ENCODE assay signal across 22 cellular contexts in genomic region chr12:14479004-14479403, GRCh38.
A peak's percentile ranks its signal among the peaks of the same experiment; 100 is the strongest.
DNase-seq lines count a peak whose midpoint lies in the region; ATAC-seq, FAIRE-seq and TF ChIP-seq lines count a peak whose summit lies in the region.
"Had no signal": no experiment of that assay in that cellular context is flagged by ENCODE, and none has a peak within 500 bp of the region (broad histone marks: within the 10 kb centered on the region; RNA-seq: fewer than 3 reads in every experiment).

No MANE protein-coding gene starts in this region.

- RAD21 ChIA-PET in GM12878 (lab: Charles Lee; ENCODE audit: unreplicated experiment) = no interaction called here

- no peak overlapping the region for H2AFZ ChIP-seq in GM12878 (ENCODE audit: control insufficient read depth, low read depth, low read length)

- no peak for TF ChIP-seq RAD21 in GM12878 (IDR thresholded peaks at IDR 0.05; ENCODE audit: insufficient read depth, low read depth, low read length)

- H3K36me3 ChIP-seq in GM12878 (ENCODE audit: control insufficient read depth in 2 of 2, insufficient read depth in 2 of 2, low read length in 1 of 2) = peaks cover 8 to 28% of the 10 kb centered on the region in 2 experiments

- TF ChIP-seq POLR2A in GM12878 (IDR thresholded peaks at IDR 0.05; ENCODE audit: low read depth, low read length) = no peak

- no peaks in the 10 kb centered on the region for H3K27me3 ChIP-seq in GM12878 (replicated peaks in 1 of 2; ENCODE audit: control insufficient read depth in 2 of 2, insufficient read depth in 2 of 2, low read length in 1 of 2)

- peak overlapping the region in 1 of 2 donors; percentile 24 for H3K4me3 Mint-ChIP-seq in activated T-cell treated with anti-CD3 and anti-CD28 coated beads, Interleukin-2, amount 50 U/mL, for 72 hours
- no peak overlapping the region for H3K4me3 Mint-ChIP-seq in stimulated activated naive CD8-positive, alpha-beta T cell treated with anti-CD3 and anti-CD28 coated beads, Interleukin-15, amount 100 ng/mL, for 72 hours
- H3K4me3 Mint-ChIP-seq: CD8-positive, alpha-beta T cell had no signal

- H3K9ac ChIP-seq in GM12878 (ENCODE audit: control insufficient read depth, insufficient read depth, low read length) = no peak overlapping the region

- H4K20me1 ChIP-seq in GM12878 (ENCODE audit: control insufficient read depth, insufficient read depth) = no peaks in the 10 kb centered on the region

- H3K79me2 ChIP-seq in GM12878 (ENCODE audit: control insufficient read depth, insufficient read depth, low read length) = no peaks in the 10 kb centered on the region

- ATAC-seq in activated CD4-positive, CD25-positive, alpha-beta regulatory T cell treated with anti-CD3 and anti-CD28 coated beads, Interleukin-2, amount 50 U/mL, for 24 hours = peak; percentile 67 to 90
- peak; percentile 85 to 92 for ATAC-seq in activated T-cell treated with anti-CD3 and anti-CD28 coated beads, Interleukin-2, amount 50 U/mL, for 72 hours (replicated peaks in 1 of 2)
- no peak for ATAC-seq in GM12878
- peak; percentile 58 for ATAC-seq in stimulated activated naive CD8-positive, alpha-beta T cell treated with anti-CD3 and anti-CD28 coated beads, Interleukin-15, amount 100 ng/mL, for 72 hours
- no peak for ATAC-seq in HG02798 (IDR thresholded peaks at IDR 0.05; ENCODE audit: poor library complexity, unreplicated experiment)
- ATAC-seq: CD8-positive, alpha-beta T cell; Right ventricle myocardium inferior had no signal

- intact Hi-C loops in GM12878 (cut with micrococcal nuclease; ENCODE audit: unreplicated experiment) = no loop called here

- CTCF ChIA-PET in GM12878 (lab: Yijun Ruan, JAX) = no interaction called here

- no peak for FAIRE-seq in GM12878 (lab: Jason Lieb, UNC)
- FAIRE-seq: GM12892, RCC 7860 had no signal

- peaks cover 41% of the 10 kb centered on the region for H3K4me1 Mint-ChIP-seq in activated T-cell treated with anti-CD3 and anti-CD28 coated beads, Interleukin-2, amount 50 U/mL, for 72 hours (ENCODE audit: low read depth)
- H3K4me1 Mint-ChIP-seq in stimulated activated naive CD8-positive, alpha-beta T cell treated with anti-CD3 and anti-CD28 coated beads, Interleukin-15, amount 100 ng/mL, for 72 hours = no peaks in the 10 kb centered on the region

- H3K4me1 ChIP-seq in GM12878 (ENCODE audit: control insufficient read depth, insufficient read depth, low read length) = no peaks in the 10 kb centered on the region

- BruUV-seq in GM12878 (replicated peaks; lab: Mats Ljungman, UMichigan) = no TSS peak

- in situ Hi-C loops in GM12878 (cut with MboI) = no loop called here

- no peak overlapping the region for H3K27ac ChIP-seq in GM12878 (ENCODE audit: control insufficient read depth, insufficient read depth)
- H3K27ac ChIP-seq: 22Rv1 had no signal

- no peaks in the 10 kb centered on the region for H3K27me3 Mint-ChIP-seq in activated T-cell treated with anti-CD3 and anti-CD28 coated beads, Interleukin-2, amount 50 U/mL, for 72 hours (ENCODE audit: low read depth)
- no peaks in the 10 kb centered on the region for H3K27me3 Mint-ChIP-seq in stimulated activated naive CD8-positive, alpha-beta T cell treated with anti-CD3 and anti-CD28 coated beads, Interleukin-15, amount 100 ng/mL, for 72 hours

- peaks cover under 1 to 6% of the 10 kb centered on the region in 2 donors for H3K9me3 Mint-ChIP-seq in activated T-cell treated with anti-CD3 and anti-CD28 coated beads, Interleukin-2, amount 50 U/mL, for 72 hours
- no peaks in the 10 kb centered on the region for H3K9me3 Mint-ChIP-seq in stimulated activated naive CD8-positive, alpha-beta T cell treated with anti-CD3 and anti-CD28 coated beads, Interleukin-15, amount 100 ng/mL, for 72 hours

- SMC1A ChIA-PET in GM12878 (lab: Charles Lee; ENCODE audit: uncharacterized antibody, unreplicated experiment) = interaction anchor here (0.5 kb wide), 1 partner anchor 166 kb away, joined by 3 read pairs; no protein-coding TSS in a partner anchor

- POLR2A ChIA-PET in GM12878 (lab: Charles Lee) = no interaction called here

- peak overlapping the region; percentile 84 for H3K27ac Mint-ChIP-seq in activated T-cell treated with anti-CD3 and anti-CD28 coated beads, Interleukin-2, amount 50 U/mL, for 72 hours
- no peak overlapping the region for H3K27ac Mint-ChIP-seq in stimulated activated naive CD8-positive, alpha-beta T cell treated with anti-CD3 and anti-CD28 coated beads, Interleukin-15, amount 100 ng/mL, for 72 hours

- no peak for TF ChIP-seq CTCF in GM12878 (IDR thresholded peaks at IDR 0.05 in 2 of 3, conservative IDR thresholded peaks at IDR 0.05 in 1 of 3; ENCODE audit: control insufficient read depth in 2 of 3, extremely low read depth in 1 of 3, insufficient read depth in 1 of 3, low read depth in 3 of 3, low read length in 3 of 3)

- H3K9me3 ChIP-seq in GM12878 (replicated peaks; ENCODE audit: control insufficient read depth, insufficient read depth, low read length) = peaks cover 11% of the 10 kb centered on the region

- no peak for DNase-seq in activated CD4-positive, CD25-positive, alpha-beta regulatory T cell treated with anti-CD3 and anti-CD28 coated beads, Interleukin-2, amount 50 U/mL, for 72 hours
- DNase-seq in activated T-cell treated with anti-CD3 and anti-CD28 coated beads, Interleukin-2, amount 50 U/mL, for 72 hours = no peak
- no peak for DNase-seq in activated T-cell treated with anti-CD3 and anti-CD28 coated beads for 4 hours
- no peak for DNase-seq in GM12878 (ENCODE audit: low read depth, low spot score)
- DNase-seq in stimulated activated naive CD8-positive, alpha-beta T cell treated with anti-CD3 and anti-CD28 coated beads, Interleukin-15, amount 100 ng/mL, for 72 hours = no peak
- no peak for DNase-seq in NCI-H1048 (lab: John Stamatoyannopoulos, UW)
- DNase-seq: C1 segment of cervical spinal cord; CD8-positive, alpha-beta T cell; DMS153; H7; Kasumi-1; NCI-H1417 treated with DMSO at 0.1 percent for 48 hours; NCI-H187; NCI-H446; NCI-H526; OCI-M1 had no signal

- no peak overlapping the region for H3K4me3 ChIP-seq in GM12878

- peaks cover 15 to 61% of the 10 kb centered on the region in 2 donors for H3K36me3 Mint-ChIP-seq in activated T-cell treated with anti-CD3 and anti-CD28 coated beads, Interleukin-2, amount 50 U/mL, for 72 hours (ENCODE audit: insufficient read depth in 2 of 2)

- WGBS in GM12878 (ENCODE audit: insufficient coverage, insufficient replicate concordance, low lambda C conversion rate, missing lambda C conversion rate) = 30% methylated on average over 1 of the region's 1 CpG

- TF ChIP-seq EP300 in GM12878 (IDR thresholded peaks at IDR 0.05; ENCODE audit: borderline replicate concordance in 1 of 2, control insufficient read depth in 1 of 2, low read depth in 2 of 2, low read length in 2 of 2) = no peak

- no peak overlapping the region for H3K4me2 ChIP-seq in GM12878 (ENCODE audit: control insufficient read depth, insufficient read depth)

TF ChIP-seq in GM12878, 131 proteins besides CTCF, POLR2A, EP300 and RAD21:
- TF ChIP-seq, protein P1, sequence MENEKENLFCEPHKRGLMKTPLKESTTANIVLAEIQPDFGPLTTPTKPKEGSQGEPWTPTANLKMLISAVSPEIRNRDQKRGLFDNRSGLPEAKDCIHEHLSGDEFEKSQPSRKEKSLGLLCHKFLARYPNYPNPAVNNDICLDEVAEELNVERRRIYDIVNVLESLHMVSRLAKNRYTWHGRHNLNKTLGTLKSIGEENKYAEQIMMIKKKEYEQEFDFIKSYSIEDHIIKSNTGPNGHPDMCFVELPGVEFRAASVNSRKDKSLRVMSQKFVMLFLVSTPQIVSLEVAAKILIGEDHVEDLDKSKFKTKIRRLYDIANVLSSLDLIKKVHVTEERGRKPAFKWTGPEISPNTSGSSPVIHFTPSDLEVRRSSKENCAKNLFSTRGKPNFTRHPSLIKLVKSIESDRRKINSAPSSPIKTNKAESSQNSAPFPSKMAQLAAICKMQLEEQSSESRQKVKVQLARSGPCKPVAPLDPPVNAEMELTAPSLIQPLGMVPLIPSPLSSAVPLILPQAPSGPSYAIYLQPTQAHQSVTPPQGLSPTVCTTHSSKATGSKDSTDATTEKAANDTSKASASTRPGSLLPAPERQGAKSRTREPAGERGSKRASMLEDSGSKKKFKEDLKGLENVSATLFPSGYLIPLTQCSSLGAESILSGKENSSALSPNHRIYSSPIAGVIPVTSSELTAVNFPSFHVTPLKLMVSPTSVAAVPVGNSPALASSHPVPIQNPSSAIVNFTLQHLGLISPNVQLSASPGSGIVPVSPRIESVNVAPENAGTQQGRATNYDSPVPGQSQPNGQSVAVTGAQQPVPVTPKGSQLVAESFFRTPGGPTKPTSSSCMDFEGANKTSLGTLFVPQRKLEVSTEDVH (IDR thresholded peaks at IDR 0.05; ENCODE audit: low read depth, partially characterized antibody) = no peak
- TF ChIP-seq ATF7 (IDR thresholded peaks at IDR 0.05; ENCODE audit: low read depth) (no peak), MYB (IDR thresholded peaks at IDR 0.05; ENCODE audit: borderline replicate concordance, low read depth, low read length) (no peak), IRF5 (IDR thresholded peaks at IDR 0.05; ENCODE audit: borderline replicate concordance) (no peak), JUNB (IDR thresholded peaks at IDR 0.05) (0 out of 2 replicates have a peak, but pooled peaks have one; percentile 12), POLR2AphosphoS5 (IDR thresholded peaks at IDR 0.05; ENCODE audit: low read length) (no peak)

Comparison
In these comparisons a context has a peak if more than half of its experiments do, and no peak if none do; other contexts are left out.
1. ATAC-seq: peak in activated CD4-positive, CD25-positive, alpha-beta regulatory T cell treated with anti-CD3 and anti-CD28 coated beads, Interleukin-2, amount 50 U/mL, for 24 hours (2 of 2), activated T-cell treated with anti-CD3 and anti-CD28 coated beads, Interleukin-2, amount 50 U/mL, for 72 hours (2 of 2) and stimulated activated naive CD8-positive, alpha-beta T cell treated with anti-CD3 and anti-CD28 coated beads, Interleukin-15, amount 100 ng/mL, for 72 hours (single experiment); none in GM12878 (single experiment) and HG02798 (single experiment).